In the genomic region with DNA sequence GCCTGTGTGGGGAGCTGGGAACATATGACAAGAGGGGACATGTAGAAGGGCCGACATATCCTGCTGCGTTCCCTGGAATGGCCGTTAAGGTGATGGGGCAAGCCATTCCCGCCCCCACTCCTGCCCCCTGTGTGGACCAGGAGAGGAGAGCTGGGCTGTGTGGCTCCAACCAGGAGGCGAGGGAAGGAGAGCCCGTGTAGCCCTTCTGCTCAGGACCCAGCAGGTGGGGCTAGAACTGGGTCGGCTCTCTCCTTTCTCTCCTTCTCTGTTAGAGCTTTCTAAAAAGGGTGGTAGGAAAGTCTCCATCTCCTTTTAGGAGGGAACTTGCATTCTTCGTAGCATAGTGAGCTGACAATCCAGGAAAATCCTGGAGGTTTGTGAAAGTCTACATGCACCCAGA, we compare ENCODE assay signal across 1 cellular context.
TF ChIP-seq lines count a peak whose summit lies in the region.

No MANE protein-coding gene starts in this region.

TF ChIP-seq in GM23338, 12 proteins besides CTCF, POLR2A, EP300 and RAD21 (continued from another document):
- TF ChIP-seq, protein P1, sequence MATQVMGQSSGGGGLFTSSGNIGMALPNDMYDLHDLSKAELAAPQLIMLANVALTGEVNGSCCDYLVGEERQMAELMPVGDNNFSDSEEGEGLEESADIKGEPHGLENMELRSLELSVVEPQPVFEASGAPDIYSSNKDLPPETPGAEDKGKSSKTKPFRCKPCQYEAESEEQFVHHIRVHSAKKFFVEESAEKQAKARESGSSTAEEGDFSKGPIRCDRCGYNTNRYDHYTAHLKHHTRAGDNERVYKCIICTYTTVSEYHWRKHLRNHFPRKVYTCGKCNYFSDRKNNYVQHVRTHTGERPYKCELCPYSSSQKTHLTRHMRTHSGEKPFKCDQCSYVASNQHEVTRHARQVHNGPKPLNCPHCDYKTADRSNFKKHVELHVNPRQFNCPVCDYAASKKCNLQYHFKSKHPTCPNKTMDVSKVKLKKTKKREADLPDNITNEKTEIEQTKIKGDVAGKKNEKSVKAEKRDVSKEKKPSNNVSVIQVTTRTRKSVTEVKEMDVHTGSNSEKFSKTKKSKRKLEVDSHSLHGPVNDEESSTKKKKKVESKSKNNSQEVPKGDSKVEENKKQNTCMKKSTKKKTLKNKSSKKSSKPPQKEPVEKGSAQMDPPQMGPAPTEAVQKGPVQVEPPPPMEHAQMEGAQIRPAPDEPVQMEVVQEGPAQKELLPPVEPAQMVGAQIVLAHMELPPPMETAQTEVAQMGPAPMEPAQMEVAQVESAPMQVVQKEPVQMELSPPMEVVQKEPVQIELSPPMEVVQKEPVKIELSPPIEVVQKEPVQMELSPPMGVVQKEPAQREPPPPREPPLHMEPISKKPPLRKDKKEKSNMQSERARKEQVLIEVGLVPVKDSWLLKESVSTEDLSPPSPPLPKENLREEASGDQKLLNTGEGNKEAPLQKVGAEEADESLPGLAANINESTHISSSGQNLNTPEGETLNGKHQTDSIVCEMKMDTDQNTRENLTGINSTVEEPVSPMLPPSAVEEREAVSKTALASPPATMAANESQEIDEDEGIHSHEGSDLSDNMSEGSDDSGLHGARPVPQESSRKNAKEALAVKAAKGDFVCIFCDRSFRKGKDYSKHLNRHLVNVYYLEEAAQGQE (IDR thresholded peaks at IDR 0.05; ENCODE audit: unreplicated experiment), result no peak
- TF ChIP-seq, protein P2, sequence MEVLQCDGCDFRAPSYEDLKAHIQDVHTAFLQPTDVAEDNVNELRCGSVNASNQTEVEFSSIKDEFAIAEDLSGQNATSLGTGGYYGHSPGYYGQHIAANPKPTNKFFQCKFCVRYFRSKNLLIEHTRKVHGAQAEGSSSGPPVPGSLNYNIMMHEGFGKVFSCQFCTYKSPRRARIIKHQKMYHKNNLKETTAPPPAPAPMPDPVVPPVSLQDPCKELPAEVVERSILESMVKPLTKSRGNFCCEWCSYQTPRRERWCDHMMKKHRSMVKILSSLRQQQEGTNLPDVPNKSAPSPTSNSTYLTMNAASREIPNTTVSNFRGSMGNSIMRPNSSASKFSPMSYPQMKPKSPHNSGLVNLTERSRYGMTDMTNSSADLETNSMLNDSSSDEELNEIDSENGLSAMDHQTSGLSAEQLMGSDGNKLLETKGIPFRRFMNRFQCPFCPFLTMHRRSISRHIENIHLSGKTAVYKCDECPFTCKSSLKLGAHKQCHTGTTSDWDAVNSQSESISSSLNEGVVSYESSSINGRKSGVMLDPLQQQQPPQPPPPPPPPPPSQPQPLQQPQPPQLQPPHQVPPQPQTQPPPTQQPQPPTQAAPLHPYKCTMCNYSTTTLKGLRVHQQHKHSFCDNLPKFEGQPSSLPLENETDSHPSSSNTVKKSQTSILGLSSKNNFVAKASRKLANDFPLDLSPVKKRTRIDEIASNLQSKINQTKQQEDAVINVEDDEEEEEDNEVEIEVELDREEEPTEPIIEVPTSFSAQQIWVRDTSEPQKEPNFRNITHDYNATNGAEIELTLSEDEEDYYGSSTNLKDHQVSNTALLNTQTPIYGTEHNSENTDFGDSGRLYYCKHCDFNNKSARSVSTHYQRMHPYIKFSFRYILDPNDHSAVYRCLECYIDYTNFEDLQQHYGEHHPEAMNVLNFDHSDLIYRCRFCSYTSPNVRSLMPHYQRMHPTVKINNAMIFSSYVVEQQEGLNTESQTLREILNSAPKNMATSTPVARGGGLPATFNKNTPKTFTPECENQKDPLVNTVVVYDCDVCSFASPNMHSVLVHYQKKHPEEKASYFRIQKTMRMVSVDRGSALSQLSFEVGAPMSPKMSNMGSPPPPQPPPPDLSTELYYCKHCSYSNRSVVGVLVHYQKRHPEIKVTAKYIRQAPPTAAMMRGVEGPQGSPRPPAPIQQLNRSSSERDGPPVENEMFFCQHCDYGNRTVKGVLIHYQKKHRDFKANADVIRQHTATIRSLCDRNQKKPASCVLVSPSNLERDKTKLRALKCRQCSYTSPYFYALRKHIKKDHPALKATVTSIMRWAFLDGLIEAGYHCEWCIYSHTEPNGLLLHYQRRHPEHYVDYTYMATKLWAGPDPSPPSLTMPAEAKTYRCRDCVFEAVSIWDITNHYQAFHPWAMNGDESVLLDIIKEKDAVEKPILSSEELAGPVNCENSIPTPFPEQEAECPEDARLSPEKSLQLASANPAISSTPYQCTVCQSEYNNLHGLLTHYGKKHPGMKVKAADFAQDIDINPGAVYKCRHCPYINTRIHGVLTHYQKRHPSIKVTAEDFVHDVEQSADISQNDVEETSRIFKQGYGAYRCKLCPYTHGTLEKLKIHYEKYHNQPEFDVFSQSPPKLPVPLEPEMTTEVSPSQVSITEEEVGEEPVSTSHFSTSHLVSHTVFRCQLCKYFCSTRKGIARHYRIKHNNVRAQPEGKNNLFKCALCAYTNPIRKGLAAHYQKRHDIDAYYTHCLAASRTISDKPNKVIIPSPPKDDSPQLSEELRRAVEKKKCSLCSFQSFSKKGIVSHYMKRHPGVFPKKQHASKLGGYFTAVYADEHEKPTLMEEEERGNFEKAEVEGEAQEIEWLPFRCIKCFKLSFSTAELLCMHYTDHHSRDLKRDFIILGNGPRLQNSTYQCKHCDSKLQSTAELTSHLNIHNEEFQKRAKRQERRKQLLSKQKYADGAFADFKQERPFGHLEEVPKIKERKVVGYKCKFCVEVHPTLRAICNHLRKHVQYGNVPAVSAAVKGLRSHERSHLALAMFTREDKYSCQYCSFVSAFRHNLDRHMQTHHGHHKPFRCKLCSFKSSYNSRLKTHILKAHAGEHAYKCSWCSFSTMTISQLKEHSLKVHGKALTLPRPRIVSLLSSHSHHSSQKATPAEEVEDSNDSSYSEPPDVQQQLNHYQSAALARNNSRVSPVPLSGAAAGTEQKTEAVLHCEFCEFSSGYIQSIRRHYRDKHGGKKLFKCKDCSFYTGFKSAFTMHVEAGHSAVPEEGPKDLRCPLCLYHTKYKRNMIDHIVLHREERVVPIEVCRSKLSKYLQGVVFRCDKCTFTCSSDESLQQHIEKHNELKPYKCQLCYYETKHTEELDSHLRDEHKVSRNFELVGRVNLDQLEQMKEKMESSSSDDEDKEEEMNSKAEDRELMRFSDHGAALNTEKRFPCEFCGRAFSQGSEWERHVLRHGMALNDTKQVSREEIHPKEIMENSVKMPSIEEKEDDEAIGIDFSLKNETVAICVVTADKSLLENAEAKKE (CRISPR knock-in tag; IDR thresholded peaks at IDR 0.05), result no peak
- TF ChIP-seq, protein P3, sequence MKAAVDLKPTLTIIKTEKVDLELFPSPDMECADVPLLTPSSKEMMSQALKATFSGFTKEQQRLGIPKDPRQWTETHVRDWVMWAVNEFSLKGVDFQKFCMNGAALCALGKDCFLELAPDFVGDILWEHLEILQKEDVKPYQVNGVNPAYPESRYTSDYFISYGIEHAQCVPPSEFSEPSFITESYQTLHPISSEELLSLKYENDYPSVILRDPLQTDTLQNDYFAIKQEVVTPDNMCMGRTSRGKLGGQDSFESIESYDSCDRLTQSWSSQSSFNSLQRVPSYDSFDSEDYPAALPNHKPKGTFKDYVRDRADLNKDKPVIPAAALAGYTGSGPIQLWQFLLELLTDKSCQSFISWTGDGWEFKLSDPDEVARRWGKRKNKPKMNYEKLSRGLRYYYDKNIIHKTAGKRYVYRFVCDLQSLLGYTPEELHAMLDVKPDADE (IDR thresholded peaks at IDR 0.05), result no peak
